Comparison of ENCODE assay signal across 11 cellular contexts in genomic region chr5:173689171-173689676, GRCh38.
DNase-seq lines count a peak whose midpoint lies in the region; ATAC-seq and TF ChIP-seq lines count a peak whose summit lies in the region.
"Had no signal": no experiment of that assay in that cellular context is flagged by ENCODE, and none has a peak within 500 bp of the region (broad histone marks: within the 10 kb centered on the region; RNA-seq: fewer than 3 reads in every experiment).

No MANE protein-coding gene starts in this region.

- peak overlapping the region in 8 of 10 experiments; percentile 23 to 55 (median 34); a peak in 12 of 20 replicates for H3K4me3 ChIP-seq in BLaER1 treated with 17β-estradiol and CSF1 and Interleukin-3, amounts not matched to agents 10 nM and 100 nM
- H3K4me3 ChIP-seq in OCI-LY7 (ENCODE audit: low read depth, low read length, poor library complexity, severe bottlenecking) (peak overlapping the region; percentile 61), heart right ventricle (peak overlapping the region in 4 of 10 donors; percentile 3 to 27 (median 18)), neural progenitor cell (no peak overlapping the region), esophagus muscularis mucosa (no peak overlapping the region)

- peak overlapping the region in 10 of 11 experiments; percentile 16 to 84 (median 76); a peak in 19 of 22 replicates for H3K27ac ChIP-seq in BLaER1 treated with 17β-estradiol and CSF1 and Interleukin-3, amounts not matched to agents 10 nM and 100 nM
- H3K27ac ChIP-seq in OCI-LY7 (ENCODE audit: low read depth, low read length, poor library complexity, severe bottlenecking) = peak overlapping the region; percentile 68
- H3K27ac ChIP-seq in heart right ventricle = peak overlapping the region; percentile 49 to 89 (median 80)
- no peak overlapping the region for H3K27ac ChIP-seq in neural progenitor cell
- peak overlapping the region in 1 of 4 donors; percentile 28 for H3K27ac ChIP-seq in esophagus muscularis mucosa (replicated peaks in 1 of 4)

- H3K27ac Mint-ChIP-seq in neural progenitor cell = no peak overlapping the region
- H3K27ac Mint-ChIP-seq: activated naive CD8-positive, alpha-beta T cell had no signal

- H3K4me3 Mint-ChIP-seq in neural progenitor cell = no peak overlapping the region

- H3K9me3 ChIP-seq in BLaER1 treated with 17β-estradiol and CSF1 and Interleukin-3, amounts not matched to agents 10 nM and 100 nM (replicated peaks in 1 of 11) = peaks cover 0 to 16% (median 13%) of the 10 kb centered on the region in 11 experiments; a peak in 17 of 22 replicates
- H3K9me3 ChIP-seq in OCI-LY7 (ENCODE audit: low read length) (peaks cover 5% of the 10 kb centered on the region; the same call in 1 of the 2 replicates), heart right ventricle (peaks cover 0 to 10% (median 0%) of the 10 kb centered on the region in 11 donors), neural progenitor cell (ENCODE audit: low read depth) (no peaks in the 10 kb centered on the region), esophagus muscularis mucosa (peaks cover 0 to 11% (median 4%) of the 10 kb centered on the region in 4 donors)

- intact Hi-C loops in OCI-LY7 (cut with micrococcal nuclease; ENCODE audit: unreplicated experiment) (no loop called here), heart right ventricle (cut with DNase I) (no loop called here), esophagus muscularis mucosa (cut with DNase I) (no loop called here)

- peak in 6 of 8 donors; percentile 21 to 32 (median 25) for ATAC-seq in heart right ventricle
- no peak for ATAC-seq in HG02840 (IDR thresholded peaks at IDR 0.05; ENCODE audit: low FRiP score, unreplicated experiment)
- ATAC-seq in HG02571 (IDR thresholded peaks at IDR 0.05; ENCODE audit: unreplicated experiment) = no peak

- no TSS peak for BruUV-seq in OCI-LY7 (replicated peaks; lab: Mats Ljungman, UMichigan)

- TF ChIP-seq POLR2A in esophagus muscularis mucosa (IDR thresholded peaks at IDR 0.05; ENCODE audit: low read depth) = no peak

- H3K4me2 ChIP-seq in BLaER1 treated with 17β-estradiol and CSF1 and Interleukin-3, amounts not matched to agents 10 nM and 100 nM = peak overlapping the region; percentile 66 to 91 (median 86)
- H3K4me2 ChIP-seq in OCI-LY7 (ENCODE audit: low read length) (peak overlapping the region; percentile 93), neural progenitor cell (no peak overlapping the region)

- H3K4me1 Mint-ChIP-seq in neural progenitor cell = peaks cover 23% of the 10 kb centered on the region

- 45 to 56% methylated on average over 6 of the region's 6 CpGs for WGBS in heart right ventricle, 2 donors
- 59% methylated on average over 6 of the region's 6 CpGs for WGBS in esophagus muscularis mucosa

- peak overlapping the region in 9 of 11 experiments; percentile 51 to 71 (median 65); a peak in 19 of 22 replicates for H3K9ac ChIP-seq in BLaER1 treated with 17β-estradiol and CSF1 and Interleukin-3, amounts not matched to agents 10 nM and 100 nM
- no peak overlapping the region for H3K9ac ChIP-seq in neural progenitor cell

- CTCF ChIA-PET in OCI-LY7 (lab: Charles Lee; ENCODE audit: unreplicated experiment) = interaction anchor here (1.3 kb wide), 1 partner anchor 10 kb away, joined by 6 read pairs; no protein-coding TSS in a partner anchor

- H3F3A ChIP-seq in neural progenitor cell (ENCODE audit: low read depth) = no peaks in the 10 kb centered on the region

- H3K9me2 ChIP-seq in OCI-LY7 (ENCODE audit: insufficient read depth, low read length) = no peaks in the 10 kb centered on the region

- peaks cover 25 to 44% (median 36%) of the 10 kb centered on the region in 10 experiments for H3K4me1 ChIP-seq in BLaER1 treated with 17β-estradiol and CSF1 and Interleukin-3, amounts not matched to agents 10 nM and 100 nM
- H3K4me1 ChIP-seq in OCI-LY7 (ENCODE audit: insufficient read depth, low read length, poor library complexity, severe bottlenecking) (peaks cover 47% of the 10 kb centered on the region), heart right ventricle (peaks cover 11 to 23% (median 19%) of the 10 kb centered on the region in 9 donors), neural progenitor cell (peaks cover 6% of the 10 kb centered on the region), esophagus muscularis mucosa (peaks cover 0 to 18% (median 8%) of the 10 kb centered on the region in 4 donors)

- no peaks in the 10 kb centered on the region for H3K79me2 ChIP-seq in OCI-LY7 (ENCODE audit: insufficient read depth, low read depth, low read length)
- H3K79me2 ChIP-seq in neural progenitor cell (ENCODE audit: low read depth) = no peaks in the 10 kb centered on the region

- no peak for TF ChIP-seq EP300 in esophagus muscularis mucosa (IDR thresholded peaks at IDR 0.05)

- peak overlapping the region; percentile 88 for H2AFZ ChIP-seq in OCI-LY7 (ENCODE audit: low read length)
- peak overlapping the region; percentile 82 for H2AFZ ChIP-seq in neural progenitor cell (replicated peaks)

- H3K27me3 Mint-ChIP-seq in neural progenitor cell (ENCODE audit: insufficient read depth, low read depth) = peaks cover 11% of the 10 kb centered on the region
- H3K27me3 Mint-ChIP-seq: activated naive CD8-positive, alpha-beta T cell had no signal

- POLR2A ChIA-PET in OCI-LY7 (lab: Charles Lee) = interaction anchor here (0.5 to 3.6 kb wide), 11 partner anchors 8 to 223 kb away, joined by 3 to 18 read pairs (median 5); no protein-coding TSS in a partner anchor

- TF ChIP-seq CTCF in OCI-LY7 (conservative IDR thresholded peaks at IDR 0.05; ENCODE audit: low read length) (no peak), heart right ventricle (IDR thresholded peaks at IDR 0.05) (no peak), neural progenitor cell (IDR thresholded peaks at IDR 0.05) (no peak), esophagus muscularis mucosa (IDR thresholded peaks at IDR 0.05) (no peak)

- peaks cover 7% of the 10 kb centered on the region for H3K9me3 Mint-ChIP-seq in neural progenitor cell

- no peaks in the 10 kb centered on the region for H3K27me3 ChIP-seq in BLaER1 treated with 17β-estradiol and CSF1 and Interleukin-3, amounts not matched to agents 10 nM and 100 nM
- H3K27me3 ChIP-seq in heart right ventricle (no peaks in the 10 kb centered on the region), neural progenitor cell (no peaks in the 10 kb centered on the region), esophagus muscularis mucosa (no peaks in the 10 kb centered on the region)

- H4K20me1 ChIP-seq in BLaER1 treated with 17β-estradiol and CSF1 and Interleukin-3, amounts not matched to agents 10 nM and 100 nM = no peaks in the 10 kb centered on the region
- no peaks in the 10 kb centered on the region for H4K20me1 ChIP-seq in OCI-LY7 (ENCODE audit: insufficient read depth, low read length)
- no peaks in the 10 kb centered on the region for H4K20me1 ChIP-seq in neural progenitor cell (ENCODE audit: low read depth)

- no peaks in the 10 kb centered on the region for H3K36me3 Mint-ChIP-seq in neural progenitor cell
- H3K36me3 Mint-ChIP-seq: activated naive CD8-positive, alpha-beta T cell had no signal

- no peaks in the 10 kb centered on the region for H3K36me3 ChIP-seq in BLaER1 treated with 17β-estradiol and CSF1 and Interleukin-3, amounts not matched to agents 10 nM and 100 nM
- H3K36me3 ChIP-seq in OCI-LY7 (ENCODE audit: insufficient read depth, low read length) = no peaks in the 10 kb centered on the region; the same call in 1 of the 2 replicates
- H3K36me3 ChIP-seq in heart right ventricle = no peaks in the 10 kb centered on the region
- no peaks in the 10 kb centered on the region for H3K36me3 ChIP-seq in neural progenitor cell
- no peaks in the 10 kb centered on the region for H3K36me3 ChIP-seq in esophagus muscularis mucosa

- DNase-seq in OCI-LY7 (ENCODE audit: low spot score) (no peak), heart right ventricle (no peak), neural progenitor cell (ENCODE audit: low spot score) (peak; percentile 24), NOMO-1 (lab: John Stamatoyannopoulos, UW; ENCODE audit: unreplicated experiment in 2 of 2) (no peak), esophagus muscularis mucosa (ENCODE audit: extremely low spot score) (no peak)
- DNase-seq: NCI-H1105 treated with DMSO at 0.1 percent for 48 hours, RPMI8226 had no signal

Comparison
In these comparisons a context has a peak if more than half of its experiments do, and no peak if none do; other contexts are left out.
1. H3K4me3 ChIP-seq: peak in BLaER1 treated with 17β-estradiol and CSF1 and Interleukin-3, amounts not matched to agents 10 nM and 100 nM (8 of 10) and OCI-LY7 (single experiment); none in neural progenitor cell (single experiment) and esophagus muscularis mucosa (0 of 4).
2. ATAC-seq: peak in heart right ventricle (6 of 8); none in HG02840 (single experiment) and HG02571 (single experiment).